ENCODE assay signal across 12 cellular contexts in genomic region chr13:51818771-51819511, GRCh38. TPM values are rescaled to one million over a fixed set of nuclear protein-coding genes. Genes with fewer than 3 reads are reported as not detected.
DNase-seq lines count a peak whose midpoint lies in the region; ATAC-seq and TF ChIP-seq lines count a peak whose summit lies in the region.
"Had no signal": no experiment of that assay in that cellular context is flagged by ENCODE, and none has a peak within 500 bp of the region (broad histone marks: within the 10 kb centered on the region; RNA-seq: fewer than 3 reads in every experiment).

No MANE protein-coding gene starts in this region.

- POLR2A ChIA-PET in activated CD8-positive, alpha-beta T cell treated with anti-CD3 and anti-CD28 coated beads for 36 hours (lab: Charles Lee) = interaction anchor here (1.0 to 1.5 kb wide), 6 partner anchors 8 to 375 kb away, joined by 3 to 6 read pairs (median 4); no protein-coding TSS in a partner anchor

- intact Hi-C loops in activated CD8-positive, alpha-beta T cell treated with anti-CD3 and anti-CD28 coated beads for 36 hours (cut with micrococcal nuclease) = loop anchor here (5.0 kb wide), 1 partner anchor 308 kb away; the partner anchor contains the start of gene NEK5
- intact Hi-C loops in heart right ventricle (cut with DNase I) = loop anchor here in 7 of 10 donors (5.0 to 10.0 kb wide), 4 partner anchors 176 to 308 kb away; partner anchors contain the start of genes NEK5 (in 6 of the 7), ALG11 (in 1 of the 7) and ATP7B (in 1 of the 7)
- intact Hi-C loops in stomach (cut with DNase I; ENCODE audit: low total_unique reads) = loop anchor here (10.0 kb wide), 1 partner anchor 306 kb away; the partner anchor contains the start of gene NEK5

- H3K27me3 ChIP-seq in heart right ventricle (no peaks in the 10 kb centered on the region), stomach (no peaks in the 10 kb centered on the region)

- H3K36me3 ChIP-seq in heart right ventricle (no peaks in the 10 kb centered on the region), stomach (no peaks in the 10 kb centered on the region)

- DNase-seq in activated T-cell treated with anti-CD3 and anti-CD28 coated beads for 48 hours (ENCODE audit: low read depth) (peak; percentile 48), heart right ventricle (no peak), stomach (peak; percentile 53), NCI-H748 treated with DMSO at 0.1 percent for 48 hours (lab: John Stamatoyannopoulos, UW) (no peak), NCI-H1436 treated with DMSO at 0.1 percent for 48 hours (lab: John Stamatoyannopoulos, UW) (no peak)
- DNase-seq in activated T-cell treated with anti-CD3 and anti-CD28 coated beads, Interleukin-2, amount 50 U/mL, for 1 hour = no peak
- DNase-seq in activated CD8-positive, alpha-beta T cell treated with anti-CD3 and anti-CD28 coated beads for 36 hours = peak; percentile 72
- DNase-seq: HCEC 1CT, NCI-H1436 had no signal

- peak overlapping the region; percentile 74 for H3K4me3 Mint-ChIP-seq in activated CD8-positive, alpha-beta T cell treated with anti-CD3 and anti-CD28 coated beads for 36 hours

- no peak overlapping the region for H3K4me3 ChIP-seq in heart right ventricle
- no peak overlapping the region for H3K4me3 ChIP-seq in stomach

- TF ChIP-seq EP300 in stomach (IDR thresholded peaks at IDR 0.05) = no peak

- TF ChIP-seq CTCF in activated CD8-positive, alpha-beta T cell treated with anti-CD3 and anti-CD28 coated beads for 36 hours (IDR thresholded peaks at IDR 0.05) = no peak
- TF ChIP-seq CTCF in heart right ventricle (IDR thresholded peaks at IDR 0.05) (no peak), stomach (IDR thresholded peaks at IDR 0.05) (no peak)

- peak overlapping the region; percentile 94 for H3K27ac Mint-ChIP-seq in activated CD8-positive, alpha-beta T cell treated with anti-CD3 and anti-CD28 coated beads for 36 hours

- H3K4me1 ChIP-seq in heart right ventricle = peaks cover 4 to 61% (median 26%) of the 10 kb centered on the region in 9 donors
- H3K4me1 ChIP-seq in stomach = peaks cover 7 to 50% (median 23%) of the 10 kb centered on the region in 4 donors

- H3K27ac ChIP-seq in heart right ventricle = peak overlapping the region in 8 of 10 donors; percentile 43 to 83 (median 65)
- H3K27ac ChIP-seq in stomach = peak overlapping the region in 1 of 5 donors; percentile 3

- CTCF ChIA-PET in activated CD8-positive, alpha-beta T cell treated with anti-CD3 and anti-CD28 coated beads for 36 hours (lab: Charles Lee) = interaction anchor here (1.0 to 4.9 kb wide), 4 partner anchors 13 to 44 kb away, joined by 4 to 42 read pairs (median 5); no protein-coding TSS in a partner anchor

- 71 to 74% methylated on average over 9 of the region's 9 CpGs for WGBS in heart right ventricle, 2 donors
- WGBS in stomach, 5 donors = 56 to 69% (median 62%) methylated on average over 9 of the region's 9 CpGs

- peak; percentile 32 for ATAC-seq in activated CD8-positive, alpha-beta T cell treated with anti-CD3 and anti-CD28 coated beads for 36 hours
- ATAC-seq in heart right ventricle = peak in 4 of 8 donors; percentile 16 to 33 (median 28)
- ATAC-seq in HG03039 (IDR thresholded peaks at IDR 0.05; ENCODE audit: unreplicated experiment) = no peak

- H3K27me3 Mint-ChIP-seq in activated CD8-positive, alpha-beta T cell treated with anti-CD3 and anti-CD28 coated beads for 36 hours = no peaks in the 10 kb centered on the region

- peaks cover 92% of the 10 kb centered on the region for H3K4me1 Mint-ChIP-seq in activated CD8-positive, alpha-beta T cell treated with anti-CD3 and anti-CD28 coated beads for 36 hours (ENCODE audit: low read depth)

- TF ChIP-seq POLR2A in stomach (IDR thresholded peaks at IDR 0.05) = no peak

- no peaks in the 10 kb centered on the region for H3K36me3 Mint-ChIP-seq in activated CD8-positive, alpha-beta T cell treated with anti-CD3 and anti-CD28 coated beads for 36 hours (ENCODE audit: low read depth)

- no peaks in the 10 kb centered on the region for H3K9me3 Mint-ChIP-seq in activated CD8-positive, alpha-beta T cell treated with anti-CD3 and anti-CD28 coated beads for 36 hours

- H3K9me3 ChIP-seq in heart right ventricle (no peaks in the 10 kb centered on the region), stomach (no peaks in the 10 kb centered on the region)

RNA-seq across cellular contexts. Expression of gene DHRS12, which starts 15.0 kb away (rescaled TPM):
- 1 to 10 TPM; 6.6 to 6.7 TPM for total RNA-seq in activated CD8-positive, alpha-beta T cell treated with anti-CD3 and anti-CD28 coated beads for 36 hours
- total RNA-seq in heart right ventricle (10 to 100 TPM in 6 of 10 donors, 1 to 10 TPM in 4; 8.6 to 14.0 (median 10.3) TPM), stomach (10 to 100 TPM in 2 of 5 donors, 1 to 10 TPM in 2, not detected in 1; 4.2 to 18.1 (median 10.6) TPM)
- polyA plus RNA-seq in heart right ventricle (10 to 100 TPM in 1 of 2 donors, 1 to 10 TPM in 1; 5.5 to 20.6 TPM), stomach (10 to 100 TPM; 14.1 to 27.2 (median 20.9) TPM)

RNA-seq across cellular contexts. Expression of gene TMEM272, which starts 26.0 kb away (rescaled TPM):
- under 1 TPM; 0.18 to 0.32 TPM for total RNA-seq in activated CD8-positive, alpha-beta T cell treated with anti-CD3 and anti-CD28 coated beads for 36 hours
- total RNA-seq in heart right ventricle = 1 to 10 TPM in 4 of 10 donors, under 1 TPM in 6; 0.32 to 2.7 (median 0.77) TPM
- polyA plus RNA-seq in heart right ventricle = under 1 TPM; 0.09 to 0.37 TPM
- under 1 TPM in 1 of 5 donors, not detected in 4; 0.37 TPM for total RNA-seq in stomach
- polyA plus RNA-seq in stomach = under 1 TPM in 1 of 3 donors, not detected in 2; 0.03 TPM
- total RNA-seq: skeletal muscle tissue had no signal
- polyA plus RNA-seq: BJ had no signal

RNA-seq across cellular contexts. Expression of gene CCDC70, which starts 42.8 kb away (rescaled TPM):
- under 1 TPM; 0.45 to 0.72 TPM for total RNA-seq in activated CD8-positive, alpha-beta T cell treated with anti-CD3 and anti-CD28 coated beads for 36 hours
- total RNA-seq in heart right ventricle (not detected), stomach (not detected)
- polyA plus RNA-seq in heart right ventricle (not detected), stomach (not detected)
- total RNA-seq: skeletal muscle tissue had no signal
- polyA plus RNA-seq: BJ had no signal

Comparison
In these comparisons a context has a peak if more than half of its experiments do, and no peak if none do; other contexts are left out.
1. DNase-seq: peak in activated T-cell treated with anti-CD3 and anti-CD28 coated beads for 48 hours (single experiment), activated CD8-positive, alpha-beta T cell treated with anti-CD3 and anti-CD28 coated beads for 36 hours (single experiment) and stomach (single experiment); none in activated T-cell treated with anti-CD3 and anti-CD28 coated beads, Interleukin-2, amount 50 U/mL, for 1 hour (single experiment), heart right ventricle (0 of 2), NCI-H748 treated with DMSO at 0.1 percent for 48 hours (single experiment) and NCI-H1436 treated with DMSO at 0.1 percent for 48 hours (single experiment).